8 cellular contexts compared by ENCODE assay signal in genomic region chr6:133837801-133838349, GRCh38. TPM values are rescaled to one million over a fixed set of nuclear protein-coding genes. Genes with fewer than 3 reads are reported as not detected.
DNase-seq lines count a peak whose midpoint lies in the region; ATAC-seq and TF ChIP-seq lines count a peak whose summit lies in the region.

No MANE protein-coding gene starts in this region.

- no peak for TF ChIP-seq POLR2A in erythroblast (IDR thresholded peaks at IDR 0.05; ENCODE audit: low read length)

- H3K27me3 ChIP-seq in thoracic aorta (replicated peaks; ENCODE audit: insufficient read depth), result no peaks in the 10 kb centered on the region

- DNase-seq in NCI-H2196 treated with DMSO at 0.1 percent for 48 hours (lab: John Stamatoyannopoulos, UW; ENCODE audit: unreplicated experiment), result peak; percentile 69
- DNase-seq in activated CD8-positive, alpha-beta memory T cell treated with anti-CD3 and anti-CD28 coated beads, Interleukin-2, amount 50 U/mL, for 48 hours, result peak; percentile 85
- peak; percentile 51 to 70 for DNase-seq in erythroblast (lab: John Stamatoyannopoulos, UW)
- peak; percentile 75 for DNase-seq in nephron progenitor cell
- no peak for DNase-seq in thoracic aorta (ENCODE audit: low spot score)

- peaks cover 18% of the 10 kb centered on the region for H3K27me3 Mint-ChIP-seq in nephron progenitor cell (ENCODE audit: low read depth, poor library complexity)

- H3K36me3 Mint-ChIP-seq in nephron progenitor cell (ENCODE audit: low read depth), result no peaks in the 10 kb centered on the region

- H3K4me3 ChIP-seq in GM12875 (ENCODE audit: low read depth, low read length) (peak overlapping the region; percentile 28), thoracic aorta (peak overlapping the region; percentile 73)

- no peaks in the 10 kb centered on the region for H3K9me3 ChIP-seq in thoracic aorta

- peak; percentile 82 for TF ChIP-seq CTCF in GM12875 (IDR thresholded peaks at IDR 0.05; ENCODE audit: borderline replicate concordance, insufficient read depth, low read depth, low read length)
- peak; percentile 89 for TF ChIP-seq CTCF in nephron progenitor cell (IDR thresholded peaks at IDR 0.05)
- peak; percentile 59 for TF ChIP-seq CTCF in thoracic aorta (IDR thresholded peaks at IDR 0.05)

- peak; percentile 46 for ATAC-seq in HG02970 (IDR thresholded peaks at IDR 0.05; ENCODE audit: low FRiP score, unreplicated experiment)
- ATAC-seq in thoracic aorta (ENCODE audit: insufficient number of reproducible peaks, low FRiP score, low read depth), result no peak
- ATAC-seq in HG03095 (IDR thresholded peaks at IDR 0.05; ENCODE audit: unreplicated experiment), result no peak

- H3K36me3 ChIP-seq in thoracic aorta, result no peaks in the 10 kb centered on the region

- H3K4me3 Mint-ChIP-seq in nephron progenitor cell, result peak overlapping the region; percentile 79

- H3K9me3 Mint-ChIP-seq in nephron progenitor cell, result peaks cover 3% of the 10 kb centered on the region

- no peak overlapping the region for H3K27ac Mint-ChIP-seq in nephron progenitor cell

- no peak overlapping the region for H3K27ac ChIP-seq in thoracic aorta

- peaks cover 14% of the 10 kb centered on the region for H3K4me1 Mint-ChIP-seq in nephron progenitor cell

- H3K4me1 ChIP-seq in thoracic aorta (ENCODE audit: control insufficient read depth in 1 of 2, low read depth in 2 of 2), result peaks cover 0 to 2% of the 10 kb centered on the region in 2 donors

RNA-seq across cellular contexts. Expression of gene TCF21, which starts 51.0 kb away (rescaled TPM):
- total RNA-seq in thoracic aorta, result under 1 TPM in 1 of 2 donors, not detected in 1; 0.28 TPM
